13 cellular contexts compared by ENCODE assay signal in genomic region chr2:237707859-237708398, GRCh38.
DNase-seq lines count a peak whose midpoint lies in the region; ATAC-seq and TF ChIP-seq lines count a peak whose summit lies in the region.
"Had no signal": no experiment of that assay in that cellular context is flagged by ENCODE, and none has a peak within 500 bp of the region (broad histone marks: within the 10 kb centered on the region; RNA-seq: fewer than 3 reads in every experiment).

No MANE protein-coding gene starts in this region.

- in situ Hi-C loops in brain microvascular endothelial cell (cut with HindIII; ENCODE audit: low pct_ligation_motif_present, low sequenced_read_pairs): no loop called here

- TF ChIP-seq CTCF in esophagus squamous epithelium (IDR thresholded peaks at IDR 0.05): peak in 1 of 6 experiments; percentile 20
- TF ChIP-seq CTCF in natural killer cell (IDR thresholded peaks at IDR 0.05): peak; percentile 9
- TF ChIP-seq CTCF in endothelial cell (IDR thresholded peaks at IDR 0.05; ENCODE audit: unreplicated experiment): no peak
- no peak for TF ChIP-seq CTCF in brain microvascular endothelial cell (IDR thresholded peaks at IDR 0.05; ENCODE audit: low read depth, low read length, missing control alignments)

- H3K27ac ChIP-seq in esophagus squamous epithelium (peak overlapping the region; percentile 55 to 84 (median 78)), brain microvascular endothelial cell (no peak overlapping the region)
- H3K27ac ChIP-seq: WERI-Rb-1 had no signal

- WGBS in esophagus squamous epithelium, 2 donors: 40 to 61% methylated on average over 6 to 8 of the region's 8 CpGs

- peak; percentile 57 for ATAC-seq in Right ventricle myocardium inferior
- ATAC-seq in natural killer cell: peak in 2 of 3 donors; percentile 7 to 16
- no peak for ATAC-seq in GM21717 (IDR thresholded peaks at IDR 0.05; ENCODE audit: unreplicated experiment)

- peak overlapping the region; percentile 61 for H3K4me3 Mint-ChIP-seq in natural killer cell
- no peak overlapping the region for H3K4me3 Mint-ChIP-seq in endothelial cell (ENCODE audit: unreplicated experiment)

- H3K27ac Mint-ChIP-seq in natural killer cell: peak overlapping the region; percentile 86 to 99
- H3K27ac Mint-ChIP-seq in endothelial cell (ENCODE audit: unreplicated experiment): no peak overlapping the region

- DNase-seq in Right ventricle myocardium inferior (ENCODE audit: missing footprints) (peak; percentile 78), cardiac septum (ENCODE audit: low spot score) (no peak), esophagus squamous epithelium (lab: John Stamatoyannopoulos, UW) (no peak), natural killer cell (no peak), endothelial cell (ENCODE audit: low spot score) (no peak), brain microvascular endothelial cell (no peak), amniotic stem cell (lab: John Stamatoyannopoulos, UW) (no peak)
- DNase-seq: activated naive CD4-positive, alpha-beta T cell treated with Interleukin-2 at 50 U/mL for 16 hours; NCI-H146; OCI-M1; stimulated activated CD4-positive, alpha-beta T cell treated with anti-CD3 and anti-CD28 coated beads, Interleukin-4, amount 100 ng/mL, for 1 hour; WERI-Rb-1 had no signal

- H3K36me3 Mint-ChIP-seq in natural killer cell (peaks cover 7% of the 10 kb centered on the region), endothelial cell (ENCODE audit: low read depth, unreplicated experiment) (peaks cover 18% of the 10 kb centered on the region)

- H3K27me3 ChIP-seq in esophagus squamous epithelium: no peaks in the 10 kb centered on the region
- no peaks in the 10 kb centered on the region for H3K27me3 ChIP-seq in brain microvascular endothelial cell (replicated peaks)

- intact Hi-C loops in Right ventricle myocardium inferior (cut with DNase I): no loop called here
- intact Hi-C loops in cardiac septum (cut with DNase I): no loop called here
- intact Hi-C loops in esophagus squamous epithelium (cut with DNase I): no loop called here
- intact Hi-C loops in natural killer cell (cut with micrococcal nuclease): loop anchor here (2.0 to 5.0 kb wide), 2 partner anchors 15 to 36 kb away; no protein-coding TSS in a partner anchor

- H3K27me3 Mint-ChIP-seq in natural killer cell (ENCODE audit: low read depth in 2 of 2) (no peaks in the 10 kb centered on the region), endothelial cell (ENCODE audit: unreplicated experiment) (peaks cover 10% of the 10 kb centered on the region)

- no peaks in the 10 kb centered on the region for H3K9me3 ChIP-seq in esophagus squamous epithelium

- H3K4me3 ChIP-seq in esophagus squamous epithelium: peak overlapping the region in 1 of 4 donors; percentile 13
- H3K4me3 ChIP-seq in brain microvascular endothelial cell (ENCODE audit: low read depth, low read length): no peak overlapping the region

- H3K4me1 Mint-ChIP-seq in natural killer cell (peaks cover 67 to 71% of the 10 kb centered on the region in 2 donors), endothelial cell (ENCODE audit: unreplicated experiment) (peaks cover 46% of the 10 kb centered on the region)

- TF ChIP-seq POLR2A in esophagus squamous epithelium (IDR thresholded peaks at IDR 0.05): no peak

- H3K4me1 ChIP-seq in esophagus squamous epithelium: peaks cover 29 to 73% (median 42%) of the 10 kb centered on the region in 3 donors

- no peaks in the 10 kb centered on the region for H3K9me3 Mint-ChIP-seq in natural killer cell
- no peaks in the 10 kb centered on the region for H3K9me3 Mint-ChIP-seq in endothelial cell (ENCODE audit: unreplicated experiment)

- H3K36me3 ChIP-seq in esophagus squamous epithelium: peaks cover 0 to 58% (median 9%) of the 10 kb centered on the region in 3 donors
- peaks cover 15% of the 10 kb centered on the region for H3K36me3 ChIP-seq in brain microvascular endothelial cell (replicated peaks)
- H3K36me3 ChIP-seq: WERI-Rb-1 had no signal
